Comparison of ENCODE assay signal across 15 cellular contexts in genomic region chr3:39542588-39542988, GRCh38.
"Had no signal": no experiment of that assay in that cellular context is flagged by ENCODE, and none has a peak within 500 bp of the region (broad histone marks: within the 10 kb centered on the region; RNA-seq: fewer than 3 reads in every experiment).

No MANE protein-coding gene starts in this region.

- H3K36me3 Mint-ChIP-seq: activated naive CD4-positive, alpha-beta T cell treated with anti-CD3 and anti-CD28 coated beads, Interleukin-2, amount 50 U/mL, for 72 hours; memory B cell had no signal

- H3K9me3 ChIP-seq: left ventricle myocardium inferior, thyroid gland, vagina had no signal

- H3K27ac Mint-ChIP-seq: activated naive CD4-positive, alpha-beta T cell treated with anti-CD3 and anti-CD28 coated beads, Interleukin-2, amount 50 U/mL, for 72 hours; endodermal cell; memory B cell had no signal

- H3K27ac ChIP-seq: hepatocyte, left ventricle myocardium inferior, thyroid gland, vagina had no signal

- DNase-seq: activated CD4-positive, alpha-beta T cell treated with anti-CD3 and anti-CD28 coated beads for 1 hour; activated CD8-positive, alpha-beta memory T cell treated with anti-CD3 and anti-CD28 coated beads for 24 hours; activated effector memory CD4-positive, alpha-beta T cell treated with anti-CD3 and anti-CD28 coated beads, Interleukin-2, amount 50 U/mL, for 16 hours; activated T-cell treated with anti-CD3 and anti-CD28 coated beads, Interleukin-2, amount 50 U/mL, for 1 hour; endodermal cell; kidney; left ventricle myocardium inferior; nephron progenitor cell; stimulated activated CD4-positive, alpha-beta T cell treated with anti-CD3 and anti-CD28 coated beads, Interleukin-15, amount 100 ng/mL, for 24 hours; stimulated activated CD4-positive, alpha-beta T cell treated with anti-CD3 and anti-CD28 coated beads, Interleukin-4, amount 100 ng/mL, for 24 hours had no signal

- H3K27me3 ChIP-seq: hepatocyte, thyroid gland, vagina had no signal

- H3K4me3 ChIP-seq: hepatocyte, thyroid gland, vagina had no signal

- H3K9me3 Mint-ChIP-seq: activated naive CD4-positive, alpha-beta T cell treated with anti-CD3 and anti-CD28 coated beads, Interleukin-2, amount 50 U/mL, for 72 hours; nephron progenitor cell had no signal

- H3K79me2 ChIP-seq: hepatocyte had no signal

- H3K36me3 ChIP-seq: left ventricle myocardium inferior, thyroid gland, vagina had no signal

- H3K4me1 ChIP-seq: left ventricle myocardium inferior, vagina had no signal

- H3K4me3 Mint-ChIP-seq: endodermal cell, memory B cell, nephron progenitor cell had no signal
